26 cellular contexts compared by ENCODE assay signal in genomic region chr2:178715366-178715765, GRCh38.
"Had no signal": no experiment of that assay in that cellular context is flagged by ENCODE, and none has a peak within 500 bp of the region (broad histone marks: within the 10 kb centered on the region; RNA-seq: fewer than 3 reads in every experiment).

No MANE protein-coding gene starts in this region.

- H3K36me3 ChIP-seq: neural progenitor cell, ovary, right lobe of liver, sigmoid colon, stomach, thoracic aorta, thyroid gland, tibial nerve, uterus had no signal

- DNase-seq: naive thymus-derived CD4-positive, alpha-beta T cell; natural killer cell; occipital lobe; ovary; posterior cingulate gyrus; retina; right lobe of liver; sigmoid colon; small intestine; stimulated activated CD4-positive, alpha-beta T cell treated with anti-CD3 and anti-CD28 coated beads, Interleukin-15, amount 100 ng/mL, for 24 hours; stimulated activated CD4-positive, alpha-beta T cell treated with anti-CD3 and anti-CD28 coated beads, Interleukin-2, amount 100 ng/mL, for 24 hours; stimulated activated CD4-positive, alpha-beta T cell treated with anti-CD3 and anti-CD28 coated beads, Interleukin-2, amount 100 ng/mL, for 48 hours; stimulated activated CD4-positive, alpha-beta T cell treated with anti-CD3 and anti-CD28 coated beads, Interleukin-4, amount 100 ng/mL, for 24 hours; stimulated activated naive B cell treated with anti-CD40 and anti-IgM and Interleukin-4, amounts not matched to agents 10 μg/mL and 1 μg/mL and 100 μg/mL, for 72 hours; stimulated activated naive CD4-positive, alpha-beta T cell treated with Interleukin-2 at 50 U/mL for 16 hours; stomach; thyroid gland; trophoblast cell; upper lobe of left lung; uterus had no signal

- ATAC-seq: naive thymus-derived CD4-positive, alpha-beta T cell; natural killer cell; right lobe of liver; stimulated activated effector memory CD8-positive, alpha-beta T cell treated with anti-CD3 and anti-CD28 coated beads, Interleukin-12 subunit alpha, Interleukin-12 subunit beta, amount 100 ng/mL, for 72 hours; stimulated activated naive B cell treated with anti-CD40 and anti-IgM and Interleukin-4, amounts not matched to agents 10 μg/mL and 1 μg/mL and 100 μg/mL, for 72 hours had no signal

- H3K4me3 ChIP-seq: neural progenitor cell, ovary, right atrium auricular region, right lobe of liver, sigmoid colon, stomach, thoracic aorta, thyroid gland, tibial nerve, upper lobe of left lung, uterus had no signal

- H3K27me3 ChIP-seq: neural progenitor cell, ovary, right atrium auricular region, right lobe of liver, sigmoid colon, stomach, thyroid gland, tibial nerve, upper lobe of left lung, uterus had no signal

- FAIRE-seq: small intestine had no signal

- H3K4me1 ChIP-seq: neural progenitor cell, parathyroid adenoma, right lobe of liver, sigmoid colon, stomach, thyroid gland, tibial nerve, upper lobe of left lung, uterus had no signal

- H3K27ac ChIP-seq: neural progenitor cell, ovary, parathyroid adenoma, right atrium auricular region, right lobe of liver, sigmoid colon, stomach, thoracic aorta, thyroid gland, tibial nerve, upper lobe of left lung, uterus had no signal

- H3K9me3 ChIP-seq: right atrium auricular region, right lobe of liver, sigmoid colon, stomach, thoracic aorta, thyroid gland, upper lobe of left lung, uterus had no signal
